Comparison of ENCODE assay signal across 9 cellular contexts in genomic region chr3:69542265-69543079, GRCh38.
DNase-seq lines count a peak whose midpoint lies in the region; ATAC-seq, FAIRE-seq and TF ChIP-seq lines count a peak whose summit lies in the region.
"Had no signal": no experiment of that assay in that cellular context is flagged by ENCODE, and none has a peak within 500 bp of the region (broad histone marks: within the 10 kb centered on the region; RNA-seq: fewer than 3 reads in every experiment).

No MANE protein-coding gene starts in this region.

- ATAC-seq in heart right ventricle (peak; percentile 47 to 87 (median 68)), GM19455 (IDR thresholded peaks at IDR 0.05; ENCODE audit: unreplicated experiment) (no peak), GM21381 (IDR thresholded peaks at IDR 0.05; ENCODE audit: unreplicated experiment) (no peak)

- no peak overlapping the region for H2AFZ ChIP-seq in trophoblast cell (ENCODE audit: insufficient read depth, low read length, poor library complexity)

- no peak overlapping the region for H2BK12ac ChIP-seq in trophoblast cell (ENCODE audit: low read length)

- no peaks in the 10 kb centered on the region for H3K79me1 ChIP-seq in trophoblast cell (ENCODE audit: low read length)

- H3K27me3 ChIP-seq in heart right ventricle (peaks cover 0 to 35% (median 13%) of the 10 kb centered on the region in 7 donors), trophoblast cell (ENCODE audit: insufficient read depth, low read length) (peaks cover 28% of the 10 kb centered on the region)

- H3K36me3 ChIP-seq in SK-N-MC (ENCODE audit: insufficient read depth, low read length) (no peaks in the 10 kb centered on the region), heart right ventricle (no peaks in the 10 kb centered on the region), trophoblast cell (ENCODE audit: control insufficient read depth in 1 of 2, insufficient read depth in 2 of 2, low read length in 2 of 2) (no peaks in the 10 kb centered on the region)

- H3K9ac ChIP-seq in SK-N-MC (ENCODE audit: insufficient read length) (no peak overlapping the region), trophoblast cell (ENCODE audit: low read length) (no peak overlapping the region)

- H3K4me2 ChIP-seq in trophoblast cell (ENCODE audit: low read length) = peak overlapping the region; percentile 82

- TF ChIP-seq POLR2A in GM12892 (IDR thresholded peaks at IDR 0.05; ENCODE audit: low read depth, low read length) = no peak

- no peak overlapping the region for H2BK120ac ChIP-seq in trophoblast cell (ENCODE audit: insufficient read depth, low read length, poor library complexity)

- no peak overlapping the region for H4K91ac ChIP-seq in trophoblast cell (ENCODE audit: low read depth, low read length)

- H3K4me1 ChIP-seq in heart right ventricle = peaks cover 0 to 36% (median 14%) of the 10 kb centered on the region in 9 donors
- H3K4me1 ChIP-seq in trophoblast cell (ENCODE audit: control insufficient read depth in 1 of 2, insufficient read depth in 2 of 2, low read length in 2 of 2) = peaks cover 13% of the 10 kb centered on the region in 2 experiments

- no peak for FAIRE-seq in GM12892 (lab: Jason Lieb, UNC)

- no peak overlapping the region for H4K12ac ChIP-seq in trophoblast cell (ENCODE audit: low read depth, low read length)

- no peak overlapping the region for H3K23ac ChIP-seq in trophoblast cell (ENCODE audit: low read length)

- no peak overlapping the region for H3K4ac ChIP-seq in trophoblast cell (ENCODE audit: low read depth, low read length)

- no peak overlapping the region for H4K8ac ChIP-seq in trophoblast cell (ENCODE audit: low read depth, low read length)

- H3K14ac ChIP-seq in trophoblast cell (ENCODE audit: low read length) = no peak overlapping the region

- no peak overlapping the region for H2BK5ac ChIP-seq in trophoblast cell (ENCODE audit: low read depth, low read length, poor library complexity)

- intact Hi-C loops in heart right ventricle (cut with DNase I) = loop anchor here in 4 of 10 donors (5.0 to 10.0 kb wide), 3 partner anchors 98 to 125 kb away; no protein-coding TSS in a partner anchor

- H3K27ac ChIP-seq in SK-N-MC = no peak overlapping the region
- peak overlapping the region in 8 of 10 donors; percentile 2 to 72 (median 54) for H3K27ac ChIP-seq in heart right ventricle
- H3K27ac ChIP-seq in trophoblast cell (ENCODE audit: low read depth, low read length) = no peak overlapping the region

- peak overlapping the region; percentile 33 for H3K4me3 ChIP-seq in SK-N-MC
- peak overlapping the region; percentile 41 to 81 (median 67) for H3K4me3 ChIP-seq in heart right ventricle
- peak overlapping the region; percentile 66 for H3K4me3 ChIP-seq in trophoblast cell (ENCODE audit: low read depth, low read length)

- no peaks in the 10 kb centered on the region for H3K9me3 ChIP-seq in SK-N-MC (ENCODE audit: low read depth, low read length)
- no peaks in the 10 kb centered on the region for H3K9me3 ChIP-seq in heart right ventricle
- H3K9me3 ChIP-seq in trophoblast cell (ENCODE audit: insufficient read depth, low read depth, low read length) = peaks cover 2% of the 10 kb centered on the region

- 1 to 2% methylated on average over 62 to 66 of the region's 66 CpGs for WGBS in heart right ventricle, 2 donors
- no CpG with 5 or more reads among the region's 66 CpGs for WGBS in trophoblast cell (ENCODE audit: extremely low coverage, insufficient coverage, insufficient read length)

- peak; percentile 27 for DNase-seq in GDM1 (lab: John Stamatoyannopoulos, UW)
- no peak for DNase-seq in SK-N-MC (ENCODE audit: low read depth, low spot score)
- DNase-seq in heart right ventricle = peak in 1 of 2 donors; percentile 35
- no peak for DNase-seq in trophoblast cell
- DNase-seq in GM12892 (ENCODE audit: insufficient read length) = no peak
- DNase-seq in Kasumi-1 (lab: John Stamatoyannopoulos, UW) = no peak
- DNase-seq: MV-4-11 had no signal

- H3K79me2 ChIP-seq in trophoblast cell (ENCODE audit: control insufficient read depth, insufficient read depth, low read length, poor library complexity) = no peaks in the 10 kb centered on the region

- no peak for TF ChIP-seq CTCF in heart right ventricle (IDR thresholded peaks at IDR 0.05)

- H3K18ac ChIP-seq in trophoblast cell (ENCODE audit: low read length) = no peak overlapping the region

- H2AK5ac ChIP-seq in trophoblast cell (ENCODE audit: low read length) = no peak overlapping the region

Comparison
In these comparisons a context has a peak if more than half of its experiments do, and no peak if none do; other contexts are left out.
1. H3K27ac ChIP-seq: peak in heart right ventricle (8 of 10); none in SK-N-MC (single experiment) and trophoblast cell (single experiment).
2. ATAC-seq: peak in heart right ventricle (8 of 8); none in GM19455 (single experiment) and GM21381 (single experiment).
3. Peak in every context shown above with its lines, with median percentiles within 50 percentile points of each other: H3K4me3 ChIP-seq.